Comparison of ENCODE assay signal across 13 cellular contexts in the genomic region with DNA sequence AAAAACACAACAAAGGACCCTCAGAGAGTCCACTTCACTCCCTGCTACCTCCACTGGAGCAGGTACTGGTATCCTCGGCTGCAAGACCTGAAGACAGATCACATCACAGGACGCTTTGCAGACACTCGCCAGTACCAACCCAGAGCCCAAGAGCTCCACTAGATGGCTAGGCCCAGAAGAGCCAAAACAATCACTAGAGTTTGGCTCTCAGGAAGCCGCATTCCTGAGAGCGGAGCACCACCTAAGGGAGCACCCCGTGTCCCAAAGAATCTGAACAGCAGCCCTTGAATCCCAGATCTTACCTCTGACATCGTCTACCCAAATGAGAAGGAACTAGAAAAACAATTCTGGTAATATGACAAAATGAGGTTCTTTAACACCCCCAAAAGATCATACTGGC.
"Had no signal": no experiment of that assay in that cellular context is flagged by ENCODE, and none has a peak within 500 bp of the region (broad histone marks: within the 10 kb centered on the region; RNA-seq: fewer than 3 reads in every experiment).

No MANE protein-coding gene starts in this region.

- ATAC-seq: heart left ventricle; naive thymus-derived CD8-positive, alpha-beta T cell; stimulated activated memory B cell treated with anti-CD40 and anti-IgM and Interleukin-4, amounts not matched to agents 10 μg/mL and 1 μg/mL and 100 μg/mL, for 72 hours had no signal

- H3K27me3 Mint-ChIP-seq: dendritic cell treated with granulocyte-macrophage colony-stimulating factor and Interleukin-4, amounts not matched to agents 40 ng/mL and 50 ng/mL, for 4 days; naive thymus-derived CD8-positive, alpha-beta T cell; stimulated activated memory B cell treated with anti-CD40 and anti-IgM and Interleukin-4, amounts not matched to agents 10 μg/mL and 1 μg/mL and 100 μg/mL, for 72 hours had no signal

- H3K27ac Mint-ChIP-seq: dendritic cell treated with granulocyte-macrophage colony-stimulating factor and Interleukin-4, amounts not matched to agents 40 ng/mL and 50 ng/mL, for 4 days; stimulated activated memory B cell treated with anti-CD40 and anti-IgM and Interleukin-4, amounts not matched to agents 10 μg/mL and 1 μg/mL and 100 μg/mL, for 72 hours had no signal

- H3K9me3 ChIP-seq: heart left ventricle, tibial nerve had no signal

- H3K36me3 Mint-ChIP-seq: stimulated activated memory B cell treated with anti-CD40 and anti-IgM and Interleukin-4, amounts not matched to agents 10 μg/mL and 1 μg/mL and 100 μg/mL, for 72 hours had no signal

- DNase-seq: activated CD4-positive, CD25-positive, alpha-beta regulatory T cell treated with anti-CD3 and anti-CD28 coated beads, Interleukin-2, amount 50 U/mL, for 72 hours; activated naive CD4-positive, alpha-beta T cell treated with Interleukin-2 at 50 U/mL for 16 hours; activated T-cell treated with anti-CD3 and anti-CD28 coated beads for 4 hours; anterior cingulate cortex; heart left ventricle; naive thymus-derived CD8-positive, alpha-beta T cell; nucleus accumbens; stimulated activated CD4-positive, alpha-beta T cell treated with anti-CD3 and anti-CD28 coated beads, Interleukin-2, amount 100 ng/mL, for 48 hours had no signal

- H3K27me3 ChIP-seq: heart left ventricle, tibial nerve had no signal

- H3K9me3 Mint-ChIP-seq: dendritic cell treated with granulocyte-macrophage colony-stimulating factor and Interleukin-4, amounts not matched to agents 40 ng/mL and 50 ng/mL, for 4 days had no signal

- H3K36me3 ChIP-seq: heart left ventricle, tibial nerve had no signal

- H3K4me3 ChIP-seq: heart left ventricle, tibial nerve had no signal

- H3K27ac ChIP-seq: heart left ventricle, tibial nerve had no signal

- H3K4me3 Mint-ChIP-seq: dendritic cell treated with granulocyte-macrophage colony-stimulating factor and Interleukin-4, amounts not matched to agents 40 ng/mL and 50 ng/mL, for 4 days; naive thymus-derived CD8-positive, alpha-beta T cell; stimulated activated memory B cell treated with anti-CD40 and anti-IgM and Interleukin-4, amounts not matched to agents 10 μg/mL and 1 μg/mL and 100 μg/mL, for 72 hours had no signal

- FAIRE-seq: frontal cortex, islet of Langerhans had no signal
